In the genomic region with DNA sequence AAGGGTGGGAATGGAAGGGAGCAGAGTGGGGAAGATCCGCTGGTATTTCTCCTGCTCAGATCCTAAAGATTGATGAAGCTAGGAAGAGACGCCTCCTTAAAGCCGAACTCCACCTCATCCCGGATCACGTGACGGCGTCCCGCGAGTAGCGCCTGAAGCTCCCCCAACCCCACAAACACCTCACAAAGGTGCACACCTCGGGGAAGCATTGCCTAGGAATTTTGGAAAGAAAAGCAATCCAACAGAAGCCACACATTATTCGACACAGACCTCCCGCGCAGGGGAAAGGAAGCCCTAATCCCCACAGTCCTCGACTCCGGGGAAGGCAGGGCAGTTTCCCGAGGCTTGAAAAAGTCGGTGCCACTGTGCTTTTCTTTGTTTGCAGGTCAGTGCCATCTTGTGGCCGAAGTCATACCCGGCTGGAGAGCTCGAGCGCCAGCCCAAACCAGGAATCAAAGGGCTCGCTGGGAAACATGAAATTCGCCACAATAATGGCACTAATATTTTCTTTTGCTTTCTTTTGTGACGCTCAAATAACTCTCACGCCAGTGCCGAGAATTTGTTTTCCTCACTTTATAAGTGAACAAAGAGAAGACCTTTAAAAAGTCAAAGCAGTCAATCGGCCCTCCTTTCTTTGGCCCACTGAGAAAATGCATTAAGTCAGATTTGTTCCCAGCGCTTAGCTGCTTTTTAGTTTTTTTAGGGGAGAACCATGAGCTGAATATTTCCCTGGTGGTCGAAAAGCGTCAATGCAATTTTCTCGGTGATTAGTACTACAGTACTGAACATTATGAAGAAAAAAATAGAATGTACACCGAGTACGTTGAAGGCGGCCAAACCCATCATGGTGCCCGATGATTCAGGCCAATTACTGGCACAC, we compare ENCODE assay signal across 8 cellular contexts. TPM values are rescaled to one million over a fixed set of nuclear protein-coding genes. Genes with fewer than 3 reads are reported as not detected.
DNase-seq lines count a peak whose midpoint lies in the region; ATAC-seq and TF ChIP-seq lines count a peak whose summit lies in the region.

A gene (minus strand): TSS at position 71 of the 880 bp plus-strand sequence. CDS start 6,042 bp downstream, outside the sequence.

- peaks cover 0 to 6% of the 10 kb centered on the region in 2 donors for H3K27me3 ChIP-seq in mucosa of rectum (ENCODE audit: control insufficient read depth in 2 of 2, insufficient read depth in 2 of 2, low read length in 2 of 2)
- no peaks in the 10 kb centered on the region for H3K27me3 ChIP-seq in testis

- no peak for TF ChIP-seq POLR2A in testis (IDR thresholded peaks at IDR 0.05)

- H3K36me3 ChIP-seq in mucosa of rectum (ENCODE audit: control insufficient read depth in 2 of 2, insufficient read depth in 2 of 2, low read length in 2 of 2) (no peaks in the 10 kb centered on the region), testis (ENCODE audit: low read depth, missing control alignments) (no peaks in the 10 kb centered on the region)

- H3K9me3 Mint-ChIP-seq in activated CD8-positive, alpha-beta T cell treated with anti-CD3 and anti-CD28 coated beads, Interleukin-2, amount 10 ng/mL, durations not matched to agents 7 days and 5 days (ENCODE audit: insufficient read depth) = no peaks in the 10 kb centered on the region

- no peaks in the 10 kb centered on the region for H3K36me3 Mint-ChIP-seq in activated CD8-positive, alpha-beta T cell treated with anti-CD3 and anti-CD28 coated beads, Interleukin-2, amount 10 ng/mL, durations not matched to agents 7 days and 5 days (ENCODE audit: low read depth)

- H3K4me3 Mint-ChIP-seq in activated CD8-positive, alpha-beta T cell treated with anti-CD3 and anti-CD28 coated beads, Interleukin-2, amount 10 ng/mL, durations not matched to agents 7 days and 5 days = peak within 1 kb of the TSS; percentile 50

- H3K27me3 Mint-ChIP-seq in activated CD8-positive, alpha-beta T cell treated with anti-CD3 and anti-CD28 coated beads, Interleukin-2, amount 10 ng/mL, durations not matched to agents 7 days and 5 days (ENCODE audit: low read depth) = peaks cover 40% of the 10 kb centered on the region

- H3K4me1 ChIP-seq in mucosa of rectum (ENCODE audit: control insufficient read depth in 2 of 2, insufficient read depth in 2 of 2, low read length in 2 of 2) (peaks cover 7% of the 10 kb centered on the region in 2 donors), testis (no peaks in the 10 kb centered on the region)

- CTCF ChIA-PET in activated CD8-positive, alpha-beta T cell treated with anti-CD3 and anti-CD28 coated beads, Interleukin-2, amount 10 ng/mL, durations not matched to agents 7 days and 5 days (lab: Charles Lee) = interaction anchor here (0.8 to 2.2 kb wide), 8 partner anchors 9 to 286 kb away, joined by 3 to 8 read pairs (median 4); no protein-coding TSS in a partner anchor

- H3K9me3 ChIP-seq in mucosa of rectum (ENCODE audit: control insufficient read depth in 2 of 2, low read length in 2 of 2) (no peaks in the 10 kb centered on the region), testis (no peaks in the 10 kb centered on the region)

- POLR2A ChIA-PET in activated CD8-positive, alpha-beta T cell treated with anti-CD3 and anti-CD28 coated beads, Interleukin-2, amount 10 ng/mL, durations not matched to agents 7 days and 5 days (lab: Charles Lee) = no interaction called here

- H3K4me1 Mint-ChIP-seq in activated CD8-positive, alpha-beta T cell treated with anti-CD3 and anti-CD28 coated beads, Interleukin-2, amount 10 ng/mL, durations not matched to agents 7 days and 5 days (ENCODE audit: low read depth) = peaks cover 11% of the 10 kb centered on the region

- H3K27ac Mint-ChIP-seq in activated CD8-positive, alpha-beta T cell treated with anti-CD3 and anti-CD28 coated beads, Interleukin-2, amount 10 ng/mL, durations not matched to agents 7 days and 5 days = no peak within 1 kb of the TSS

- ATAC-seq in GM18519 (IDR thresholded peaks at IDR 0.05; ENCODE audit: low FRiP score, unreplicated experiment) (peak; percentile 70), HG02981 (IDR thresholded peaks at IDR 0.05; ENCODE audit: unreplicated experiment) (peak; percentile 74)
- peak; percentile 63 for ATAC-seq in activated CD8-positive, alpha-beta T cell treated with anti-CD3 and anti-CD28 coated beads, Interleukin-2, amount 10 ng/mL, durations not matched to agents 7 days and 5 days

- TF ChIP-seq CTCF in testis (IDR thresholded peaks at IDR 0.05) = peak; percentile 47 to 51 (median 51)

- WGBS in testis, 2 donors = 3 to 5% methylated on average over 36 of the region's 36 CpGs

- H3K9ac ChIP-seq in mucosa of rectum (ENCODE audit: low read depth in 1 of 2, low read length in 2 of 2) = peak within 1 kb of the TSS; percentile 47 to 54

- intact Hi-C loops in testis (cut with DNase I; ENCODE audit: low total_unique reads) = no loop called here

- H3K27ac ChIP-seq in mucosa of rectum (ENCODE audit: low read depth in 2 of 2, low read length in 2 of 2) = peak within 1 kb of the TSS in 1 of 2 donors; percentile 22
- peak within 1 kb of the TSS; percentile 12 to 56 for H3K27ac ChIP-seq in testis

- DNase-seq in AG08396 (ENCODE audit: low spot score) (peak; percentile 87), NCI-H2227 (lab: John Stamatoyannopoulos, UW; ENCODE audit: unreplicated experiment) (peak; percentile 60), fibroblast of gingiva (ENCODE audit: low read depth) (peak; percentile 70), testis (peak; percentile 91)
- peak; percentile 44 for DNase-seq in activated CD8-positive, alpha-beta T cell treated with anti-CD3 and anti-CD28 coated beads, Interleukin-2, amount 10 ng/mL, durations not matched to agents 7 days and 5 days

- H3K4me3 ChIP-seq in mucosa of rectum (ENCODE audit: low read length in 2 of 2) = peak within 1 kb of the TSS; percentile 81 to 83
- H3K4me3 ChIP-seq in testis = peak within 1 kb of the TSS; percentile 56 to 68

RNA-seq across cellular contexts. Expression of the gene that starts here (rescaled TPM):
- total RNA-seq in activated CD8-positive, alpha-beta T cell treated with anti-CD3 and anti-CD28 coated beads, Interleukin-2, amount 10 ng/mL, durations not matched to agents 7 days and 5 days = not detected
- 1 to 10 TPM; 2.4 to 5.9 TPM for total RNA-seq in testis
- 2.8 TPM for polyA plus RNA-seq in testis (ENCODE audit: insufficient read depth, low read depth, low replicate concordance)

Comparison
In these comparisons a context has a peak if more than half of its experiments do, and no peak if none do; other contexts are left out.
1. Peak in DNase-seq and ATAC-seq in activated CD8-positive, alpha-beta T cell treated with anti-CD3 and anti-CD28 coated beads, Interleukin-2, amount 10 ng/mL, durations not matched to agents 7 days and 5 days; RNA of the gene not detected or under 1 TPM.